ENCODE assay signal across 9 cellular contexts in genomic region chr9:71793386-71794105, GRCh38. TPM values are rescaled to one million over a fixed set of nuclear protein-coding genes. Genes with fewer than 3 reads are reported as not detected.
DNase-seq lines count a peak whose midpoint lies in the region; ATAC-seq, FAIRE-seq and TF ChIP-seq lines count a peak whose summit lies in the region.
"Had no signal": no experiment of that assay in that cellular context is flagged by ENCODE, and none has a peak within 500 bp of the region (broad histone marks: within the 10 kb centered on the region; RNA-seq: fewer than 3 reads in every experiment).

No MANE protein-coding gene starts in this region.

- DNase-seq in SK-N-SH (no peak), kidney (no peak), MV-4-11 (lab: John Stamatoyannopoulos, UW) (no peak), breast epithelium (ENCODE audit: low spot score in 2 of 2) (no peak)
- DNase-seq: NCI-H446 treated with DMSO at 0.1 percent for 48 hours had no signal

- POLR2A ChIA-PET in SK-N-SH (lab: Yijun Ruan, JAX), result no interaction called here

- peak overlapping the region in 9 of 11 experiments; percentile 71 to 92 (median 80); a peak in 18 of 22 replicates for H3K4me2 ChIP-seq in BLaER1 treated with 17β-estradiol and CSF1 and Interleukin-3, amounts not matched to agents 10 nM and 100 nM
- H3K4me2 ChIP-seq in SK-N-SH, result peak overlapping the region; percentile 41

- no peak overlapping the region for H3K4me3 ChIP-seq in BLaER1 treated with 17β-estradiol and CSF1 and Interleukin-3, amounts not matched to agents 10 nM and 100 nM
- H3K4me3 ChIP-seq in SK-N-SH (ENCODE audit: low read depth in 2 of 2, low read length in 1 of 2) (no peak overlapping the region), kidney (ENCODE audit: low read length in 2 of 2) (no peak overlapping the region), breast epithelium (no peak overlapping the region)

- no peaks in the 10 kb centered on the region for H3K79me2 ChIP-seq in SK-N-SH (ENCODE audit: insufficient read depth)

- WGBS in SK-N-SH (ENCODE audit: low lambda C conversion rate), result 42% methylated on average over 2 of the region's 2 CpGs

- H3K36me3 ChIP-seq in BLaER1 treated with 17β-estradiol and CSF1 and Interleukin-3, amounts not matched to agents 10 nM and 100 nM, result no peaks in the 10 kb centered on the region
- H3K36me3 ChIP-seq in SK-N-SH (replicated peaks in 1 of 2; ENCODE audit: control insufficient read depth in 1 of 2, insufficient read depth in 2 of 2, low read length in 1 of 2) (no peaks in the 10 kb centered on the region), kidney (ENCODE audit: control insufficient read depth in 1 of 2, insufficient read depth in 2 of 2, low read length in 2 of 2) (no peaks in the 10 kb centered on the region), breast epithelium (no peaks in the 10 kb centered on the region)

- peak; percentile 35 for ATAC-seq in GM21737 (IDR thresholded peaks at IDR 0.05; ENCODE audit: unreplicated experiment)
- no peak for ATAC-seq in HG02571 (IDR thresholded peaks at IDR 0.05; ENCODE audit: unreplicated experiment)
- ATAC-seq in GM21515 (IDR thresholded peaks at IDR 0.05; ENCODE audit: unreplicated experiment), result no peak

- peaks cover 0 to 11% (median 4%) of the 10 kb centered on the region in 11 experiments; a peak in 8 of 22 replicates for H3K9me3 ChIP-seq in BLaER1 treated with 17β-estradiol and CSF1 and Interleukin-3, amounts not matched to agents 10 nM and 100 nM (replicated peaks in 1 of 11)
- H3K9me3 ChIP-seq in SK-N-SH, result no peaks in the 10 kb centered on the region
- no peaks in the 10 kb centered on the region for H3K9me3 ChIP-seq in kidney (ENCODE audit: control insufficient read depth in 1 of 2, low read length in 2 of 2)
- H3K9me3 ChIP-seq in breast epithelium, result no peaks in the 10 kb centered on the region

- no peak for TF ChIP-seq POLR2A in breast epithelium (IDR thresholded peaks at IDR 0.05)

- no peaks in the 10 kb centered on the region for H3K27me3 ChIP-seq in BLaER1 treated with 17β-estradiol and CSF1 and Interleukin-3, amounts not matched to agents 10 nM and 100 nM
- H3K27me3 ChIP-seq in SK-N-SH (ENCODE audit: insufficient read depth), result no peaks in the 10 kb centered on the region
- no peaks in the 10 kb centered on the region for H3K27me3 ChIP-seq in breast epithelium

- peaks cover 12% of the 10 kb centered on the region for H3F3A ChIP-seq in SK-N-SH (replicated peaks; ENCODE audit: insufficient read depth)

- no peak overlapping the region for H3K9ac ChIP-seq in BLaER1 treated with 17β-estradiol and CSF1 and Interleukin-3, amounts not matched to agents 10 nM and 100 nM
- H3K9ac ChIP-seq in SK-N-SH (no peak overlapping the region), kidney (ENCODE audit: low read length in 2 of 2) (peak overlapping the region in 1 of 2 donors; percentile 51)

- H3K27ac ChIP-seq in BLaER1 treated with 17β-estradiol and CSF1 and Interleukin-3, amounts not matched to agents 10 nM and 100 nM, result peak overlapping the region in 6 of 11 experiments; percentile 46 to 69 (median 60); a peak in 9 of 22 replicates
- H3K27ac ChIP-seq in SK-N-SH (ENCODE audit: low read depth in 2 of 2, low read length in 1 of 2) (peak overlapping the region in 1 of 2 experiments; percentile 38; a peak in 2 of 4 replicates), kidney (ENCODE audit: low read depth in 2 of 2, low read length in 2 of 2) (peak overlapping the region; percentile 80 to 84), breast epithelium (no peak overlapping the region)

- TF ChIP-seq RAD21 in SK-N-SH (IDR thresholded peaks at IDR 0.05; ENCODE audit: low read length), result no peak

- TF ChIP-seq CTCF in SK-N-SH (IDR thresholded peaks at IDR 0.05) (no peak), kidney (IDR thresholded peaks at IDR 0.05; ENCODE audit: borderline replicate concordance, extremely low read depth, insufficient read depth) (no peak), breast epithelium (IDR thresholded peaks at IDR 0.05) (no peak)

- peak overlapping the region; percentile 40 for H2AFZ ChIP-seq in SK-N-SH (ENCODE audit: low read depth)

- H3K4me1 ChIP-seq in BLaER1 treated with 17β-estradiol and CSF1 and Interleukin-3, amounts not matched to agents 10 nM and 100 nM, result peaks cover 33 to 66% (median 55%) of the 10 kb centered on the region in 10 experiments
- H3K4me1 ChIP-seq in SK-N-SH (ENCODE audit: control insufficient read depth in 1 of 2, insufficient read depth in 2 of 2, low read depth in 1 of 2, low read length in 1 of 2) (no peaks in the 10 kb centered on the region), kidney (ENCODE audit: control insufficient read depth in 1 of 2, insufficient read depth in 1 of 2, low read depth in 1 of 2, low read length in 2 of 2) (peaks cover 4 to 15% of the 10 kb centered on the region in 2 donors), breast epithelium (no peaks in the 10 kb centered on the region)

- FAIRE-seq in kidney (lab: Jason Lieb, UNC), result peak; percentile 15

- TF ChIP-seq EP300 in SK-N-SH (IDR thresholded peaks at IDR 0.05; ENCODE audit: borderline replicate concordance in 1 of 2, low read depth in 1 of 2, low read length in 1 of 2), result no peak

- intact Hi-C loops in kidney (cut with DNase I) (no loop called here), breast epithelium (cut with DNase I; ENCODE audit: low total_unique reads) (no loop called here)

- no peaks in the 10 kb centered on the region for H4K20me1 ChIP-seq in BLaER1 treated with 17β-estradiol and CSF1 and Interleukin-3, amounts not matched to agents 10 nM and 100 nM
- no peaks in the 10 kb centered on the region for H4K20me1 ChIP-seq in SK-N-SH (ENCODE audit: insufficient read depth)

- H3K9me2 ChIP-seq in SK-N-SH, result no peaks in the 10 kb centered on the region

- CTCF ChIA-PET in SK-N-SH (lab: Yijun Ruan, JAX), result interaction anchor here (0.9 to 1.5 kb wide), 3 partner anchors 11 to 231 kb away, joined by 3 to 4 read pairs (median 3); no protein-coding TSS in a partner anchor

TF ChIP-seq in SK-N-SH, 30 proteins besides CTCF, POLR2A, EP300 and RAD21 (continues in another document):
- no peak; the same call in 1 of the 2 replicates for TF ChIP-seq TEAD4 (IDR thresholded peaks at IDR 0.05; ENCODE audit: borderline replicate concordance, insufficient read depth)
- no peak for TF ChIP-seq RXRA (IDR thresholded peaks at IDR 0.05; ENCODE audit: borderline replicate concordance, low read depth)
- no peak for TF ChIP-seq CHD2 (IDR thresholded peaks at IDR 0.05; ENCODE audit: low read length, partially characterized antibody)
- no peak for TF ChIP-seq POLR2AphosphoS5 (IDR thresholded peaks at IDR 0.05; ENCODE audit: low read depth, low read length)
- no peak for TF ChIP-seq YY1 (IDR thresholded peaks at IDR 0.05; ENCODE audit: low read depth)
- TF ChIP-seq USF1 (IDR thresholded peaks at IDR 0.05; ENCODE audit: borderline replicate concordance, low read depth), result no peak
- TF ChIP-seq REST (IDR thresholded peaks at IDR 0.05; ENCODE audit: low read depth, low read length), result no peak
- no peak for TF ChIP-seq JUND (IDR thresholded peaks at IDR 0.05)
- no peak for TF ChIP-seq PBX3 (IDR thresholded peaks at IDR 0.05)
- TF ChIP-seq ELF1 (IDR thresholded peaks at IDR 0.05), result no peak
- TF ChIP-seq NRF1 (IDR thresholded peaks at IDR 0.05; ENCODE audit: low read depth, low read length), result no peak

RNA-seq across cellular contexts. Expression of gene CEMIP2, which starts 25.2 kb away (rescaled TPM):
- polyA plus RNA-seq in SK-N-SH (2012; rRNA removed) (39.8 and 46.0 TPM in 2 replicates), kidney (ENCODE audit: insufficient read depth, low read depth, low replicate concordance) (13.9 TPM)
- polyA plus RNA-seq in SK-N-SH (2012; cell fraction: cytosol; rRNA removed), result 28.2 and 31.0 TPM in 2 replicates
- polyA plus RNA-seq in SK-N-SH (2012; cell fraction: nucleus; rRNA removed), result 48.4 and 56.5 TPM in 2 replicates
- total RNA-seq in kidney (70.7 TPM), breast epithelium (100 to 1,000 TPM in 1 of 3 donors, 10 to 100 TPM in 2; 79.0 to 144 (median 81.2) TPM)

Comparison
In these comparisons a context has a peak if more than half of its experiments do, and no peak if none do; other contexts are left out.
1. H3K27ac ChIP-seq: peak in BLaER1 treated with 17β-estradiol and CSF1 and Interleukin-3, amounts not matched to agents 10 nM and 100 nM (6 of 11) and kidney (2 of 2); none in breast epithelium (0 of 2).